ENCODE assay signal across 8 cellular contexts in genomic region chr6:142300758-142301251, GRCh38. TPM values are rescaled to one million over a fixed set of nuclear protein-coding genes. Genes with fewer than 3 reads are reported as not detected.
DNase-seq lines count a peak whose midpoint lies in the region; ATAC-seq, FAIRE-seq and TF ChIP-seq lines count a peak whose summit lies in the region.

No MANE protein-coding gene starts in this region.

- TF ChIP-seq CTCF in heart left ventricle (IDR thresholded peaks at IDR 0.05) (no peak), astrocyte of the spinal cord (IDR thresholded peaks at IDR 0.05; ENCODE audit: low read depth, low read length) (no peak), HepG2 (CRISPR knock-in tag; IDR thresholded peaks at IDR 0.05) (no peak), upper lobe of right lung (IDR thresholded peaks at IDR 0.05) (no peak)

- FAIRE-seq in HepG2 (lab: Jason Lieb, UNC): peak; percentile 23

- H3K9me3 ChIP-seq in heart left ventricle: peaks cover 0 to 5% (median 0%) of the 10 kb centered on the region in 12 donors
- H3K9me3 ChIP-seq in HepG2 (ENCODE audit: low read length): no peaks in the 10 kb centered on the region
- H3K9me3 ChIP-seq in upper lobe of right lung: no peaks in the 10 kb centered on the region

- TF ChIP-seq POLR2A in heart left ventricle (IDR thresholded peaks at IDR 0.05) (no peak), HepG2 (IDR thresholded peaks at IDR 0.05; ENCODE audit: insufficient read depth in 1 of 2, low read depth in 2 of 2, low read length in 2 of 2) (peak; percentile 31 to 55; a peak in 2 of 4 replicates)

- 25 to 39% (median 37%) methylated on average over 6 of the region's 6 CpGs for WGBS in heart left ventricle, 4 donors
- WGBS in HepG2 (ENCODE audit: low lambda C conversion rate): 34% methylated on average over 6 of the region's 6 CpGs

- H3K36me3 ChIP-seq in heart left ventricle (no peaks in the 10 kb centered on the region), HepG2 (replicated peaks in 1 of 2; ENCODE audit: control insufficient read depth in 1 of 2, insufficient read depth in 2 of 2, low read length in 2 of 2) (no peaks in the 10 kb centered on the region; a peak in 1 of 5 replicates), upper lobe of right lung (no peaks in the 10 kb centered on the region)

- peak overlapping the region; percentile 89 for H3K4me2 ChIP-seq in HepG2 (ENCODE audit: low read depth, low read length)

- no peak for TF ChIP-seq EP300 in HepG2 (IDR thresholded peaks at IDR 0.05; ENCODE audit: low read depth in 2 of 2, low read length in 2 of 2)
- no peak for TF ChIP-seq EP300 in HepG2 (CRISPR knock-in tag; IDR thresholded peaks at IDR 0.05; ENCODE audit: borderline replicate concordance)

- H3K4me1 ChIP-seq in heart left ventricle (peaks cover 0 to 15% (median 2%) of the 10 kb centered on the region in 12 donors), HepG2 (ENCODE audit: insufficient read depth, low read length) (peaks cover 64% of the 10 kb centered on the region), upper lobe of right lung (no peaks in the 10 kb centered on the region)

- CTCF ChIA-PET in HepG2 (lab: Yijun Ruan, JAX; ENCODE audit: low intra/inter-chr PET ratio, low total read pairs): interaction anchor here (1.5 kb wide), 1 partner anchor 68 kb away, joined by 7 read pairs; no protein-coding TSS in a partner anchor

- BruUV-seq in HepG2 (replicated peaks; lab: Mats Ljungman, UMichigan): no TSS peak

- no peaks in the 10 kb centered on the region for H4K20me1 ChIP-seq in HepG2 (ENCODE audit: insufficient read depth, low read length)

- in situ Hi-C loops in astrocyte of the spinal cord (cut with HindIII; ENCODE audit: low sequenced_read_pairs): no loop called here
- in situ Hi-C loops in HepG2 (cut with HindIII; ENCODE audit: extremely low pct_ligation_motif_present, low pct_unique_long_range_greater_than_20kb): loop anchor here (5.0 kb wide), 2 partner anchors 64 to 76 kb away; no protein-coding TSS in a partner anchor

- TF ChIP-seq RAD21 in HepG2 (CRISPR knock-in tag; IDR thresholded peaks at IDR 0.05): no peak

- H3K4me3 ChIP-seq in heart left ventricle (peak overlapping the region in 10 of 12 donors; percentile 16 to 61 (median 56)), astrocyte of the spinal cord (ENCODE audit: low read depth, low read length) (peak overlapping the region; percentile 51), HepG2 (replicated peaks in 1 of 3; ENCODE audit: insufficient read depth in 1 of 3, low read depth in 2 of 3, low read length in 3 of 3) (peak overlapping the region; percentile 85 to 95 (median 93)), upper lobe of right lung (peak overlapping the region; percentile 68)

- ATAC-seq in heart left ventricle (peak in 2 of 4 donors; percentile 24 to 26), Right ventricle myocardium superior (ENCODE audit: poor library complexity) (no peak), HepG2 (peak; percentile 37), upper lobe of right lung (peak; percentile 23)

- intact Hi-C loops in heart left ventricle (cut with DNase I): no loop called here
- intact Hi-C loops in Right ventricle myocardium superior (cut with DNase I): no loop called here
- intact Hi-C loops in HepG2 (cut with micrococcal nuclease; ENCODE audit: unreplicated experiment): loop anchor here (1.0 to 2.0 kb wide), 2 partner anchors 36 to 154 kb away; partner anchors contain the start of genes NMBR and VTA1
- intact Hi-C loops in upper lobe of right lung (cut with DNase I): no loop called here

- H3K27ac ChIP-seq in heart left ventricle (no peak overlapping the region), HepG2 (ENCODE audit: extremely low read length, insufficient read depth, low read length) (peak overlapping the region; percentile 84), upper lobe of right lung (peak overlapping the region; percentile 75)

- peaks cover 0 to 43% (median 23%) of the 10 kb centered on the region in 9 donors for H3K27me3 ChIP-seq in heart left ventricle
- no peaks in the 10 kb centered on the region; a peak in 1 of 5 replicates for H3K27me3 ChIP-seq in HepG2 (ENCODE audit: control insufficient read depth in 1 of 2, insufficient read depth in 2 of 2, low read length in 2 of 2)
- no peaks in the 10 kb centered on the region for H3K27me3 ChIP-seq in upper lobe of right lung

- H3K9ac ChIP-seq in HepG2 (ENCODE audit: insufficient read depth, low read depth, low read length): peak overlapping the region; percentile 92

- POLR2A ChIA-PET in HepG2 (lab: Yijun Ruan, JAX): interaction anchor here (0.6 to 4.3 kb wide), 25 partner anchors 9 to 1445 kb away, joined by 3 to 58 read pairs (median 5); no protein-coding TSS in a partner anchor

- no peak overlapping the region for H2AFZ ChIP-seq in HepG2 (ENCODE audit: low read length)

- H3K79me2 ChIP-seq in HepG2 (ENCODE audit: insufficient read depth, low read length): peaks cover 62% of the 10 kb centered on the region

- peak in 2 of 5 donors; percentile 34 to 41 for DNase-seq in heart left ventricle
- DNase-seq in Right ventricle myocardium superior: no peak
- peak; percentile 45 for DNase-seq in astrocyte of the spinal cord (ENCODE audit: low read depth, low spot score)
- DNase-seq in HepG2 (ENCODE audit: low spot score): peak; percentile 52
- DNase-seq in upper lobe of right lung: no peak
- DNase-seq in HuH-7 (ENCODE audit: low spot score): no peak
- no peak for DNase-seq in DMS153 treated with DMSO at 0.1 percent for 48 hours (lab: John Stamatoyannopoulos, UW; ENCODE audit: unreplicated experiment)
- no peak for DNase-seq in activated CD4-positive, alpha-beta T cell treated with anti-CD3 and anti-CD28 coated beads for 4 hours

TF ChIP-seq in HepG2, 621 proteins besides CTCF, POLR2A, EP300 and RAD21 (continues in another document):
- TF ChIP-seq FOXA3 (CRISPR knock-in tag; IDR thresholded peaks at IDR 0.05): peak; percentile 31
- peak; percentile 20 for TF ChIP-seq SALL1 (CRISPR knock-in tag; IDR thresholded peaks at IDR 0.05)
- TF ChIP-seq HHEX (CRISPR knock-in tag; IDR thresholded peaks at IDR 0.05): no peak
- TF ChIP-seq, protein P1, sequence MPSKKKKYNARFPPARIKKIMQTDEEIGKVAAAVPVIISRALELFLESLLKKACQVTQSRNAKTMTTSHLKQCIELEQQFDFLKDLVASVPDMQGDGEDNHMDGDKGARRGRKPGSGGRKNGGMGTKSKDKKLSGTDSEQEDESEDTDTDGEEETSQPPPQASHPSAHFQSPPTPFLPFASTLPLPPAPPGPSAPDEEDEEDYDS (CRISPR knock-in tag; IDR thresholded peaks at IDR 0.05): no peak
- peak; percentile 8; the same call in 1 of the 2 replicates for TF ChIP-seq HDAC1 (CRISPR knock-in tag; IDR thresholded peaks at IDR 0.05)
- no peak for TF ChIP-seq MZF1 (CRISPR knock-in tag; IDR thresholded peaks at IDR 0.05; ENCODE audit: borderline replicate concordance)
- 0 out of 2 replicates have a peak, but pooled peaks have one; percentile 62 for TF ChIP-seq CCDC6 (CRISPR knock-in tag; IDR thresholded peaks at IDR 0.05)
- TF ChIP-seq FOXA1 (IDR thresholded peaks at IDR 0.05): no peak
- peak; percentile 39; the same call in 1 of the 2 replicates for TF ChIP-seq FOXA1 (CRISPR knock-in tag; IDR thresholded peaks at IDR 0.05)

RNA-seq across cellular contexts. Expression of gene ADGRG6, which starts 1.0 kb away (rescaled TPM):
- total RNA-seq in heart left ventricle (10 to 100 TPM in 1 of 9 donors, 1 to 10 TPM in 8; 1.5 to 10.5 (median 2.1) TPM), Right ventricle myocardium superior (3.2 TPM), HepG2 (2016; rRNA removed; fragmentation: Illumina TruSeq; extraction: Trizol) (83.6 and 129 TPM in 2 replicates), upper lobe of right lung (47.6 TPM)
- polyA plus RNA-seq in heart left ventricle (1 to 10 TPM in 1 of 2 donors, under 1 TPM in 1; 0.61 to 1.6 TPM), HepG2 (2011; rRNA removed) (176 and 249 TPM in 2 replicates)
- 12.9 and 13.3 TPM in 2 replicates for total RNA-seq in HepG2 (2016; cell fraction: cytosol; rRNA removed; fragmentation: Illumina TruSeq; extraction: Trizol; ENCODE audit: low read depth)
- 76.7 and 125 TPM in 2 replicates for total RNA-seq in HepG2 (2016; cell fraction: insoluble cytoplasmic fraction; rRNA removed; fragmentation: Illumina TruSeq; extraction: Trizol)
- total RNA-seq in HepG2 (2016; cell fraction: membrane; rRNA removed; fragmentation: Illumina TruSeq; extraction: Trizol): 29.0 and 33.2 TPM in 2 replicates
- total RNA-seq in HepG2 (2016; cell fraction: nucleus; rRNA removed; fragmentation: Illumina TruSeq; extraction: Trizol): 271 and 292 TPM in 2 replicates
- 115 and 131 TPM in 2 replicates for polyA plus RNA-seq in HepG2 (2011; cell fraction: cytosol; rRNA removed)
- polyA plus RNA-seq in HepG2 (2011; cell fraction: nucleus; rRNA removed): 148 and 157 TPM in 2 replicates
- polyA plus RNA-seq in HepG2 (2012): 116 and 147 TPM in 2 replicates
- 1.8 TPM in 2 replicates for polyA plus RNA-seq in HepG2 (2016; cell fraction: cytosol; fragmentation: Illumina TruSeq; extraction: Trizol; ENCODE audit: low read depth)
- 38.7 and 42.8 TPM in 2 replicates for polyA plus RNA-seq in HepG2 (2016; cell fraction: insoluble cytoplasmic fraction; fragmentation: Illumina TruSeq; extraction: Trizol; ENCODE audit: low read depth)
- polyA plus RNA-seq in HepG2 (2016; cell fraction: membrane; fragmentation: Illumina TruSeq; extraction: Trizol; ENCODE audit: low read depth): 5.0 and 5.8 TPM in 2 replicates
- polyA plus RNA-seq in HepG2 (2016; cell fraction: nucleus; fragmentation: Illumina TruSeq; extraction: Trizol; ENCODE audit: insufficient read depth, low read depth): 110 and 113 TPM in 2 replicates
- 75.0 and 703 TPM in 2 replicates for polyA minus RNA-seq in HepG2 (2011; rRNA and poly(A)+ RNA removed; ENCODE audit: low replicate concordance)
- polyA minus RNA-seq in HepG2 (2011; cell fraction: cytosol; rRNA and poly(A)+ RNA removed): 216 and 224 TPM in 2 replicates
- 1,103 and 1,189 TPM in 2 replicates for polyA minus RNA-seq in HepG2 (2011; cell fraction: nucleus; rRNA and poly(A)+ RNA removed)

Comparison
In these comparisons a context has a peak if more than half of its experiments do, and no peak if none do; other contexts are left out.
1. DNase-seq: peak in astrocyte of the spinal cord (single experiment) and HepG2 (single experiment); none in Right ventricle myocardium superior (single experiment), upper lobe of right lung (single experiment), HuH-7 (single experiment), DMS153 treated with DMSO at 0.1 percent for 48 hours (single experiment) and activated CD4-positive, alpha-beta T cell treated with anti-CD3 and anti-CD28 coated beads for 4 hours (0 of 2).
2. H3K27ac ChIP-seq: peak in HepG2 (single experiment) and upper lobe of right lung (single experiment); none in heart left ventricle (0 of 12).
3. POLR2A ChIP-seq: peak in HepG2 (2 of 2); none in heart left ventricle (0 of 2).
4. Peak in every context shown above with its lines, with median percentiles within 50 percentile points of each other: H3K4me3 ChIP-seq.